1 cellular context compared by ENCODE assay signal in genomic region chr2:12769492-12770105, GRCh38.
TF ChIP-seq lines count a peak whose summit lies in the region.

No MANE protein-coding gene starts in this region.

TF ChIP-seq in GM23338, 12 proteins besides CTCF, POLR2A, EP300 and RAD21 (continued from another document):
- no peak for TF ChIP-seq ZNF462 (CRISPR knock-in tag; IDR thresholded peaks at IDR 0.05)
- no peak for TF ChIP-seq ZNF331 (CRISPR knock-in tag; IDR thresholded peaks at IDR 0.05; ENCODE audit: low read depth)
- TF ChIP-seq EZH2 (IDR thresholded peaks at IDR 0.05; ENCODE audit: low read depth, unreplicated experiment) = no peak
